22 cellular contexts compared by ENCODE assay signal in genomic region chr11:77799338-77799737, GRCh38. TPM values are rescaled to one million over a fixed set of nuclear protein-coding genes. Genes with fewer than 3 reads are reported as not detected.
DNase-seq lines count a peak whose midpoint lies in the region; ATAC-seq, FAIRE-seq and TF ChIP-seq lines count a peak whose summit lies in the region.
"Had no signal": no experiment of that assay in that cellular context is flagged by ENCODE, and none has a peak within 500 bp of the region (broad histone marks: within the 10 kb centered on the region; RNA-seq: fewer than 3 reads in every experiment).

No MANE protein-coding gene starts in this region.

- FAIRE-seq in D721Med (lab: Jason Lieb, UNC) = no peak
- FAIRE-seq: A204.1, endothelial cell of umbilical vein had no signal

- H3K36me3 Mint-ChIP-seq in activated CD8-positive, alpha-beta T cell treated with anti-CD3 and anti-CD28 coated beads for 36 hours (ENCODE audit: low read depth) = peaks cover 15% of the 10 kb centered on the region
- peaks cover 21% of the 10 kb centered on the region for H3K36me3 Mint-ChIP-seq in activated CD8-positive, alpha-beta T cell treated with anti-CD3 and anti-CD28 coated beads, Interleukin-2, amount 10 ng/mL, durations not matched to agents 7 days and 5 days (ENCODE audit: low read depth)
- H3K36me3 Mint-ChIP-seq in activated naive CD8-positive, alpha-beta T cell treated with anti-CD3 and anti-CD28 coated beads, Interleukin-2, amount 50 U/mL, for 24 hours (ENCODE audit: low read depth) = peaks cover 21% of the 10 kb centered on the region
- no peaks in the 10 kb centered on the region for H3K36me3 Mint-ChIP-seq in naive B cell

- peak overlapping the region; percentile 64 for H3K27ac Mint-ChIP-seq in activated CD8-positive, alpha-beta T cell treated with anti-CD3 and anti-CD28 coated beads for 36 hours
- H3K27ac Mint-ChIP-seq in activated CD8-positive, alpha-beta T cell treated with anti-CD3 and anti-CD28 coated beads, Interleukin-2, amount 10 ng/mL, durations not matched to agents 7 days and 5 days = no peak overlapping the region
- peak overlapping the region; percentile 65 for H3K27ac Mint-ChIP-seq in activated naive CD8-positive, alpha-beta T cell treated with anti-CD3 and anti-CD28 coated beads, Interleukin-2, amount 50 U/mL, for 24 hours
- H3K27ac Mint-ChIP-seq in naive B cell = peak overlapping the region in 5 of 6 donors; percentile 59 to 93 (median 81)
- H3K27ac Mint-ChIP-seq: activated CD4-positive, alpha-beta memory T cell treated with anti-CD3 and anti-CD28 coated beads for 36 hours; WTC11 had no signal

- ATAC-seq in activated CD8-positive, alpha-beta T cell treated with anti-CD3 and anti-CD28 coated beads for 36 hours = peak; percentile 34
- ATAC-seq in activated CD8-positive, alpha-beta T cell treated with anti-CD3 and anti-CD28 coated beads, Interleukin-2, amount 10 ng/mL, durations not matched to agents 7 days and 5 days = no peak
- ATAC-seq in activated naive CD8-positive, alpha-beta T cell treated with anti-CD3 and anti-CD28 coated beads, Interleukin-2, amount 50 U/mL, for 24 hours = no peak
- ATAC-seq in naive B cell (ENCODE audit: low read depth in 2 of 2) = peak in 1 of 2 donors; percentile 46
- ATAC-seq: WTC11 had no signal

- H3K4me3 Mint-ChIP-seq in activated CD8-positive, alpha-beta T cell treated with anti-CD3 and anti-CD28 coated beads for 36 hours = no peak overlapping the region
- H3K4me3 Mint-ChIP-seq in activated CD8-positive, alpha-beta T cell treated with anti-CD3 and anti-CD28 coated beads, Interleukin-2, amount 10 ng/mL, durations not matched to agents 7 days and 5 days = no peak overlapping the region
- no peak overlapping the region for H3K4me3 Mint-ChIP-seq in activated naive CD8-positive, alpha-beta T cell treated with anti-CD3 and anti-CD28 coated beads, Interleukin-2, amount 50 U/mL, for 24 hours
- peak overlapping the region in 3 of 8 donors; percentile 11 to 50 (median 25) for H3K4me3 Mint-ChIP-seq in naive B cell
- H3K4me3 Mint-ChIP-seq: activated CD4-positive, alpha-beta memory T cell treated with anti-CD3 and anti-CD28 coated beads for 36 hours; WTC11 had no signal

- no peaks in the 10 kb centered on the region for H3K27me3 Mint-ChIP-seq in activated CD8-positive, alpha-beta T cell treated with anti-CD3 and anti-CD28 coated beads for 36 hours
- H3K27me3 Mint-ChIP-seq in activated CD8-positive, alpha-beta T cell treated with anti-CD3 and anti-CD28 coated beads, Interleukin-2, amount 10 ng/mL, durations not matched to agents 7 days and 5 days (ENCODE audit: low read depth) = no peaks in the 10 kb centered on the region
- no peaks in the 10 kb centered on the region for H3K27me3 Mint-ChIP-seq in activated naive CD8-positive, alpha-beta T cell treated with anti-CD3 and anti-CD28 coated beads, Interleukin-2, amount 50 U/mL, for 24 hours
- H3K27me3 Mint-ChIP-seq in naive B cell = no peaks in the 10 kb centered on the region
- H3K27me3 Mint-ChIP-seq: activated CD4-positive, alpha-beta memory T cell treated with anti-CD3 and anti-CD28 coated beads for 36 hours had no signal

- DNase-seq in activated CD8-positive, alpha-beta T cell treated with anti-CD3 and anti-CD28 coated beads for 36 hours = no peak
- DNase-seq in activated CD8-positive, alpha-beta T cell treated with anti-CD3 and anti-CD28 coated beads, Interleukin-2, amount 10 ng/mL, durations not matched to agents 7 days and 5 days = no peak
- DNase-seq in GF-D8 (lab: John Stamatoyannopoulos, UW) (peak; percentile 22), naive B cell (no peak), NCI-H1694 treated with DMSO at 0.1 percent for 48 hours (lab: John Stamatoyannopoulos, UW) (no peak), D721Med (ENCODE audit: insufficient read length, low spot score) (no peak)
- DNase-seq in activated naive CD8-positive, alpha-beta T cell treated with anti-CD3 and anti-CD28 coated beads, Interleukin-2, amount 50 U/mL, for 24 hours = no peak
- DNase-seq in activated naive CD4-positive, alpha-beta T cell treated with anti-CD3 and anti-CD28 coated beads, Interleukin-2, amount 50 U/mL, for 16 hours = no peak
- DNase-seq: activated CD4-positive, alpha-beta memory T cell treated with anti-CD3 and anti-CD28 coated beads for 36 hours; activated naive CD4-positive, alpha-beta T cell treated with Interleukin-2 at 50 U/mL for 16 hours; Calu3; mammary epithelial cell; NCI-H1105 treated with DMSO at 0.1 percent for 48 hours; NCI-H2081; NCI-H226; NCI-H748 treated with DMSO at 0.1 percent for 48 hours; SW 1271; T1000; uterus had no signal

- H3K9me3 Mint-ChIP-seq in activated CD8-positive, alpha-beta T cell treated with anti-CD3 and anti-CD28 coated beads for 36 hours = peaks cover 4% of the 10 kb centered on the region
- H3K9me3 Mint-ChIP-seq in activated CD8-positive, alpha-beta T cell treated with anti-CD3 and anti-CD28 coated beads, Interleukin-2, amount 10 ng/mL, durations not matched to agents 7 days and 5 days (ENCODE audit: insufficient read depth) = no peaks in the 10 kb centered on the region
- no peaks in the 10 kb centered on the region for H3K9me3 Mint-ChIP-seq in activated naive CD8-positive, alpha-beta T cell treated with anti-CD3 and anti-CD28 coated beads, Interleukin-2, amount 50 U/mL, for 24 hours
- peaks cover 0 to 1% (median 0%) of the 10 kb centered on the region in 7 donors for H3K9me3 Mint-ChIP-seq in naive B cell
- H3K9me3 Mint-ChIP-seq: activated CD4-positive, alpha-beta memory T cell treated with anti-CD3 and anti-CD28 coated beads for 36 hours; WTC11 had no signal

- POLR2A ChIA-PET in activated CD8-positive, alpha-beta T cell treated with anti-CD3 and anti-CD28 coated beads for 36 hours (lab: Charles Lee) = no interaction called here
- POLR2A ChIA-PET in activated CD8-positive, alpha-beta T cell treated with anti-CD3 and anti-CD28 coated beads, Interleukin-2, amount 10 ng/mL, durations not matched to agents 7 days and 5 days (lab: Charles Lee) = no interaction called here

- TF ChIP-seq CTCF in activated CD8-positive, alpha-beta T cell treated with anti-CD3 and anti-CD28 coated beads for 36 hours (IDR thresholded peaks at IDR 0.05) = no peak
- TF ChIP-seq CTCF in D721Med (IDR thresholded peaks at IDR 0.05; ENCODE audit: insufficient read depth, missing control alignments) = no peak

- CTCF ChIA-PET in activated CD8-positive, alpha-beta T cell treated with anti-CD3 and anti-CD28 coated beads for 36 hours (lab: Charles Lee) = interaction anchor here (1.4 kb wide), 1 partner anchor 10 kb away, joined by 3 read pairs; no protein-coding TSS in a partner anchor
- CTCF ChIA-PET in activated CD8-positive, alpha-beta T cell treated with anti-CD3 and anti-CD28 coated beads, Interleukin-2, amount 10 ng/mL, durations not matched to agents 7 days and 5 days (lab: Charles Lee) = interaction anchor here (1.3 kb wide), 1 partner anchor 18 kb away, joined by 3 read pairs; no protein-coding TSS in a partner anchor

- intact Hi-C loops in activated CD8-positive, alpha-beta T cell treated with anti-CD3 and anti-CD28 coated beads for 36 hours (cut with micrococcal nuclease) = no loop called here

- peaks cover 77% of the 10 kb centered on the region for H3K4me1 Mint-ChIP-seq in activated CD8-positive, alpha-beta T cell treated with anti-CD3 and anti-CD28 coated beads for 36 hours (ENCODE audit: low read depth)
- peaks cover 7% of the 10 kb centered on the region for H3K4me1 Mint-ChIP-seq in activated CD8-positive, alpha-beta T cell treated with anti-CD3 and anti-CD28 coated beads, Interleukin-2, amount 10 ng/mL, durations not matched to agents 7 days and 5 days (ENCODE audit: low read depth)
- peaks cover 75% of the 10 kb centered on the region for H3K4me1 Mint-ChIP-seq in activated naive CD8-positive, alpha-beta T cell treated with anti-CD3 and anti-CD28 coated beads, Interleukin-2, amount 50 U/mL, for 24 hours
- H3K4me1 Mint-ChIP-seq in naive B cell = peaks cover 56 to 83% (median 72%) of the 10 kb centered on the region in 3 donors

RNA-seq across cellular contexts. Expression of gene RSF1, which starts 21.2 kb away (rescaled TPM):
- total RNA-seq in activated CD8-positive, alpha-beta T cell treated with anti-CD3 and anti-CD28 coated beads for 36 hours = 10 to 100 TPM; 45.4 to 47.7 TPM
- total RNA-seq in activated CD8-positive, alpha-beta T cell treated with anti-CD3 and anti-CD28 coated beads, Interleukin-2, amount 10 ng/mL, durations not matched to agents 7 days and 5 days = 10 to 100 TPM; 41.1 to 49.1 TPM
- 10 to 100 TPM; 15.1 to 52.2 (median 36.3) TPM for polyA plus RNA-seq in naive B cell (ENCODE audit: low read depth in 6 of 6)

RNA-seq across cellular contexts. Expression of gene AAMDC, which starts 21.6 kb away (rescaled TPM):
- total RNA-seq in activated CD8-positive, alpha-beta T cell treated with anti-CD3 and anti-CD28 coated beads for 36 hours = 1 to 10 TPM; 3.7 to 4.9 TPM
- 10 to 100 TPM; 12.7 to 13.0 TPM for total RNA-seq in activated CD8-positive, alpha-beta T cell treated with anti-CD3 and anti-CD28 coated beads, Interleukin-2, amount 10 ng/mL, durations not matched to agents 7 days and 5 days
- polyA plus RNA-seq in naive B cell (ENCODE audit: low read depth in 6 of 6) = 10 to 100 TPM in 4 of 6 donors, 1 to 10 TPM in 2; 8.6 to 19.1 (median 14.9) TPM
